Comparison of ENCODE assay signal across 13 cellular contexts in genomic region chr22:35620624-35621245, GRCh38. TPM values are rescaled to one million over a fixed set of nuclear protein-coding genes. Genes with fewer than 3 reads are reported as not detected.
DNase-seq lines count a peak whose midpoint lies in the region; ATAC-seq, FAIRE-seq and TF ChIP-seq lines count a peak whose summit lies in the region.
"Had no signal": no experiment of that assay in that cellular context is flagged by ENCODE, and none has a peak within 500 bp of the region (broad histone marks: within the 10 kb centered on the region; RNA-seq: fewer than 3 reads in every experiment).

No MANE protein-coding gene starts in this region.

- no peak for TF ChIP-seq CTCF in AG10803 (conservative IDR thresholded peaks at IDR 0.05; ENCODE audit: low read length)
- TF ChIP-seq CTCF in K562 (IDR thresholded peaks at IDR 0.05 in 2 of 3, conservative IDR thresholded peaks at IDR 0.05 in 1 of 3; ENCODE audit: insufficient read depth in 2 of 3, low read depth in 1 of 3, low read length in 3 of 3) = no peak

- no TSS peak for BruUV-seq in K562 (replicated peaks; lab: Mats Ljungman, UMichigan)

- H3K9me2 ChIP-seq in Karpas-422 (replicated peaks; ENCODE audit: insufficient read depth, low read length) = no peaks in the 10 kb centered on the region

- H3K79me2 ChIP-seq in K562 (ENCODE audit: control insufficient read depth, insufficient read depth, low read length) (no peaks in the 10 kb centered on the region), Karpas-422 (ENCODE audit: low read length) (no peaks in the 10 kb centered on the region)
- H3K79me2 ChIP-seq: parathyroid adenoma had no signal

- no peak for TF ChIP-seq RAD21 in K562 (CRISPR knock-in tag; conservative IDR thresholded peaks at IDR 0.05 in 1 of 2, IDR thresholded peaks at IDR 0.05 in 1 of 2)

- no peak for FAIRE-seq in K562 (lab: Jason Lieb, UNC)
- FAIRE-seq: GM12891, keratinocyte had no signal

- DNase-seq in AG10803 (ENCODE audit: low read depth) = peak; percentile 72
- DNase-seq in M059J (ENCODE audit: low read depth) = peak; percentile 56
- DNase-seq in K562 (ENCODE audit: extremely low read depth in 1 of 4, low spot score in 3 of 4) = no peak
- DNase-seq in left kidney (ENCODE audit: low read depth, low spot score) = peak; percentile 91
- DNase-seq in Karpas-422 = no peak
- no peak for DNase-seq in activated effector memory CD4-positive, alpha-beta T cell treated with Interleukin-2 at 50 U/mL for 16 hours
- DNase-seq: CD4-positive, CD25-positive, alpha-beta regulatory T cell had no signal

- H3K27ac ChIP-seq in K562 (ENCODE audit: extremely low read depth, low read depth, low read length) (no peak overlapping the region), Karpas-422 (ENCODE audit: low read length) (no peak overlapping the region)
- H3K27ac ChIP-seq: epithelial cell of prostate, parathyroid adenoma had no signal

- TF ChIP-seq POLR2A in K562 (conservative IDR thresholded peaks at IDR 0.05) = no peak

- CTCF ChIA-PET in K562 (lab: Yijun Ruan, JAX; ENCODE audit: low intra/inter-chr PET ratio) = no interaction called here

- intact Hi-C loops in K562 (cut with micrococcal nuclease) = loop anchor here (5.0 kb wide), 1 partner anchor 33 kb away; no protein-coding TSS in a partner anchor

- H3K9ac ChIP-seq in K562 (ENCODE audit: insufficient read depth in 1 of 2, low read depth in 2 of 2, low read length in 2 of 2) = no peak overlapping the region
- H3K9ac ChIP-seq in Karpas-422 (ENCODE audit: low read length) = no peak overlapping the region
- H3K9ac ChIP-seq: parathyroid adenoma had no signal

- H3K4me1 ChIP-seq in K562 (replicated peaks in 1 of 2; ENCODE audit: control insufficient read depth in 2 of 2, insufficient read depth in 2 of 2, low read length in 2 of 2) (no peaks in the 10 kb centered on the region; a peak in 1 of 5 replicates), Karpas-422 (ENCODE audit: low read length) (no peaks in the 10 kb centered on the region)

- H3K4me3 ChIP-seq in AG10803 (ENCODE audit: low read length) (no peak overlapping the region), K562 (no peak overlapping the region), Karpas-422 (ENCODE audit: low read length) (no peak overlapping the region)

- no peaks in the 10 kb centered on the region for H3K9me1 ChIP-seq in K562 (ENCODE audit: control insufficient read depth, insufficient read depth, low read length)

- H2AFZ ChIP-seq in K562 (ENCODE audit: low read depth, low read length) (no peak overlapping the region), Karpas-422 (ENCODE audit: low read length) (no peak overlapping the region)
- H2AFZ ChIP-seq: parathyroid adenoma had no signal

- WGBS in K562 (ENCODE audit: insufficient coverage, low coverage, missing lambda C conversion rate) = 7% methylated on average over 15 of the region's 15 CpGs

- H3K36me3 ChIP-seq in K562 (ENCODE audit: control insufficient read depth, insufficient read depth, low read length) = no peaks in the 10 kb centered on the region
- H3K36me3 ChIP-seq in Karpas-422 (ENCODE audit: insufficient read depth, low read length) = no peaks in the 10 kb centered on the region

- TF ChIP-seq EP300 in K562 (IDR thresholded peaks at IDR 0.05; ENCODE audit: low read length) = no peak

- H3K4me2 ChIP-seq in K562 (ENCODE audit: insufficient read depth, low read length) = no peak overlapping the region
- no peak overlapping the region for H3K4me2 ChIP-seq in Karpas-422 (ENCODE audit: low read depth, low read length, poor library complexity, severe bottlenecking)

- H3K9me3 ChIP-seq in K562 (replicated peaks; ENCODE audit: control insufficient read depth, insufficient read depth, low read depth, low read length) (no peaks in the 10 kb centered on the region), Karpas-422 (ENCODE audit: low read length) (no peaks in the 10 kb centered on the region)

- ATAC-seq in K562 = no peak
- ATAC-seq in HG03378 (IDR thresholded peaks at IDR 0.05; ENCODE audit: unreplicated experiment) = no peak
- no peak for ATAC-seq in GM21360 (IDR thresholded peaks at IDR 0.05; ENCODE audit: unreplicated experiment)

- in situ Hi-C loops in K562 (cut with MboI) = loop anchor here (10.0 kb wide), 1 partner anchor 304 kb away; no protein-coding TSS in a partner anchor

- H4K20me1 ChIP-seq in K562 (replicated peaks; ENCODE audit: control insufficient read depth, insufficient read depth, low read length) (no peaks in the 10 kb centered on the region), Karpas-422 (ENCODE audit: insufficient read depth, low read depth, low read length) (no peaks in the 10 kb centered on the region)

- POLR2A ChIA-PET in K562 (lab: Yijun Ruan, JAX) = interaction anchor here (0.5 to 1.4 kb wide), 2 partner anchors 10 to 275 kb away, joined by 3 read pairs; no protein-coding TSS in a partner anchor

- H3K27me3 ChIP-seq in K562 (ENCODE audit: control insufficient read depth in 2 of 2, insufficient read depth in 2 of 2, low read length in 2 of 2) = peaks cover 0 to 5% of the 10 kb centered on the region in 2 experiments; a peak in 2 of 5 replicates
- no peaks in the 10 kb centered on the region for H3K27me3 ChIP-seq in Karpas-422 (ENCODE audit: low read length)

TF ChIP-seq in K562, 482 proteins besides CTCF, POLR2A, EP300 and RAD21:
- TF ChIP-seq RFX1 (IDR thresholded peaks at IDR 0.05) (peak; percentile 60), FOXM1 (IDR thresholded peaks at IDR 0.05; ENCODE audit: low read depth) (no peak), FOXM1 (CRISPR knock-in tag; IDR thresholded peaks at IDR 0.05; ENCODE audit: low read depth) (no peak)

RNA-seq across cellular contexts. Expression of gene MB, which starts 3.6 kb away (rescaled TPM):
- 0.30 and 0.94 TPM in 2 replicates for total RNA-seq in M059J (2014; rRNA removed; shearing (Covaris generic))
- not detected in 2 replicates for total RNA-seq in K562 (2011; cell fraction: chromatin; rRNA removed; ENCODE audit: low replicate concordance)
- total RNA-seq in K562 (2011; cell fraction: nucleolus; rRNA removed) = not detected in 2 replicates
- total RNA-seq in K562 (2011; cell fraction: nucleoplasm; rRNA removed) = not detected in 2 replicates
- total RNA-seq in K562 (2014; rRNA removed) (not detected in 2 replicates), K562 (2014; rRNA removed; fragmentation: Illumina TruSeq; extraction: Trizol) (not detected in 2 replicates), K562 (2015; rRNA removed; fragmentation: Illumina TruSeq; extraction: Trizol) (not detected in 2 replicates), K562 (2021) (not detected in 2 replicates)
- polyA plus RNA-seq in K562 (2011; rRNA removed) (not detected in 2 replicates), K562 (2014; fragmentation: Illumina TruSeq; extraction: Trizol) (not detected in 2 replicates), K562 (2014; fragmentation: Nextera tagmentation; extraction: Ambion mirVana) (not detected), K562 (2014; rRNA removed) (not detected in 2 replicates)
- not detected in 2 replicates for polyA plus RNA-seq in K562 (2011; cell fraction: cytosol; rRNA removed)
- not detected in 2 replicates for polyA plus RNA-seq in K562 (2011; cell fraction: nucleus; rRNA removed)
- polyA plus RNA-seq in K562 (2012) = 0.42 TPM in 1 of 2 replicates, not detected in the other
- polyA minus RNA-seq in K562 (2011; rRNA and poly(A)+ RNA removed) = not detected in 2 replicates
- polyA minus RNA-seq in K562 (2011; cell fraction: cytosol; rRNA and poly(A)+ RNA removed) = not detected in 2 replicates
- polyA minus RNA-seq in K562 (2011; cell fraction: nucleus; rRNA and poly(A)+ RNA removed) = not detected in 2 replicates
- total RNA-seq in Karpas-422 (2014; rRNA removed; shearing (Covaris generic); ENCODE audit: low replicate concordance) = not detected in 2 replicates
- total RNA-seq: CD4-positive, CD25-positive, alpha-beta regulatory T cell had no signal
- polyA plus RNA-seq: CD4-positive, CD25-positive, alpha-beta regulatory T cell; keratinocyte had no signal

RNA-seq across cellular contexts. Expression of gene APOL6, which starts 27.5 kb away (rescaled TPM):
- 22.2 and 25.8 TPM in 2 replicates for total RNA-seq in M059J (2014; rRNA removed; shearing (Covaris generic))
- 0.32 and 0.69 TPM in 2 replicates for total RNA-seq in K562 (2011; cell fraction: chromatin; rRNA removed; ENCODE audit: low replicate concordance)
- total RNA-seq in K562 (2011; cell fraction: nucleolus; rRNA removed) = 0.33 and 0.39 TPM in 2 replicates
- 0.59 and 1.1 TPM in 2 replicates for total RNA-seq in K562 (2011; cell fraction: nucleoplasm; rRNA removed)
- 0.73 and 0.82 TPM in 2 replicates for total RNA-seq in K562 (2014; rRNA removed)
- total RNA-seq in K562 (2014; rRNA removed; fragmentation: Illumina TruSeq; extraction: Trizol) = 1.2 and 1.3 TPM in 2 replicates
- total RNA-seq in K562 (2015; rRNA removed; fragmentation: Illumina TruSeq; extraction: Trizol) = 1.2 TPM in 2 replicates
- 1.1 TPM in 2 replicates for total RNA-seq in K562 (2021)
- 0.24 and 0.32 TPM in 2 replicates for polyA plus RNA-seq in K562 (2011; rRNA removed)
- polyA plus RNA-seq in K562 (2011; cell fraction: cytosol; rRNA removed) = 0.13 and 0.15 TPM in 2 replicates
- polyA plus RNA-seq in K562 (2011; cell fraction: nucleus; rRNA removed) = 0.13 and 0.18 TPM in 2 replicates
- polyA plus RNA-seq in K562 (2012) = 0.56 and 4.2 TPM in 2 replicates
- polyA plus RNA-seq in K562 (2014; fragmentation: Illumina TruSeq; extraction: Trizol) = 0.53 and 0.70 TPM in 2 replicates
- under 1 TPM; 0.29 to 0.39 TPM for polyA plus RNA-seq in K562 (2014; fragmentation: Nextera tagmentation; extraction: Ambion mirVana)
- 0.42 and 0.45 TPM in 2 replicates for polyA plus RNA-seq in K562 (2014; rRNA removed)
- 0.81 and 0.99 TPM in 2 replicates for polyA minus RNA-seq in K562 (2011; rRNA and poly(A)+ RNA removed)
- 0.27 and 0.29 TPM in 2 replicates for polyA minus RNA-seq in K562 (2011; cell fraction: cytosol; rRNA and poly(A)+ RNA removed)
- 0.13 and 0.22 TPM in 2 replicates for polyA minus RNA-seq in K562 (2011; cell fraction: nucleus; rRNA and poly(A)+ RNA removed)
- 0.11 and 0.37 TPM in 2 replicates for total RNA-seq in Karpas-422 (2014; rRNA removed; shearing (Covaris generic); ENCODE audit: low replicate concordance)

Comparison
In these comparisons a context has a peak if more than half of its experiments do, and no peak if none do; other contexts are left out.
1. DNase-seq: peak in AG10803 (single experiment), M059J (single experiment) and left kidney (single experiment); none in K562 (0 of 4), Karpas-422 (single experiment) and activated effector memory CD4-positive, alpha-beta T cell treated with Interleukin-2 at 50 U/mL for 16 hours (single experiment).